ENCODE assay signal across 8 cellular contexts in the genomic region with DNA sequence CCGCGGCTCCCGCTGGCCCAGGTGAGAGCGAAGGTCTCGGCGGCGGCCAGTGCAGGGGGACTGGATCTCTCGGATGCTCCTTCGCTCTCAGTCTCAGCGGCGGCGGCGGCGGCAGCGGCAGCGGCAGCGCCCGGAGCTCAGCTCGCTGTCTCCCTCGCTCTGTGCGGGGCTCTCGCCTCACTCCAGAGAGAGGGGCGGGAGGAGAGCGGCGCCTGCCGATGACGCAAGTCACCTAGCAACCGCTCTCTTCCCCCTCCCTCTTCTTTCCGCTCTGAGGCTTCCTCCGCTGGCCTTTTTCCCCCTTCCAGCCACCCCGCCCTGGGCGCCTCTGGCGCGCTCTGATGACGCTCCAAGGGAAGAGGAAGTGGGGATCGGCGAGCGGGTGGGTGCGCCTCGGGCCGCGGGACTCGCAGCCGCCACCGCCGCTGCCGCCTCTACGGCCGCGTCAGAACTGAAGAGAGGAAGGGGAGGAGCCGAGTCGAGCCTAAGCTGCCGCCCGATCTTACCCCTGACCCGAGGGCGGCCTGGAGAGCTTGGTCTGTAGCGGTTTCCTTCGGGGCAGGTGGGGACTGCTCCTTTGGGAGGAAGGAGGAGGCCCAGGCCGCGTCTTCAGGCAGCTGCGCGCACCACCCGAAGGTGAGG. TPM values are rescaled to one million over a fixed set of nuclear protein-coding genes. Genes with fewer than 3 reads are reported as not detected.
DNase-seq lines count a peak whose midpoint lies in the region; ATAC-seq and TF ChIP-seq lines count a peak whose summit lies in the region.

FBXW7 (minus strand) TSS at position 190 of the 642 bp plus-strand sequence. CDS start 124,289 bp downstream, outside the sequence.

- H3K27ac Mint-ChIP-seq in activated CD4-positive, alpha-beta T cell treated with anti-CD3 and anti-CD28 coated beads for 36 hours: peak within 1 kb of the TSS; percentile 98

- H3K27me3 Mint-ChIP-seq in activated CD4-positive, alpha-beta T cell treated with anti-CD3 and anti-CD28 coated beads for 36 hours: no peaks in the 10 kb centered on the region

- DNase-seq in Ammon's horn (ENCODE audit: low spot score) (peak; percentile 98), GM19238 (ENCODE audit: insufficient read length, low spot score) (peak; percentile 91), NCI-H524 (lab: John Stamatoyannopoulos, UW) (peak; percentile 89 to 92), choroid plexus epithelial cell (ENCODE audit: low read depth) (peak; percentile 99), kidney tubule cell (ENCODE audit: low spot score) (peak; percentile 99)
- peak; percentile 99 for DNase-seq in activated CD4-positive, alpha-beta T cell treated with anti-CD3 and anti-CD28 coated beads for 36 hours
- peak; percentile 97 to 99 (median 98) for DNase-seq in stimulated activated CD4-positive, alpha-beta T cell treated with anti-CD3 and anti-CD28 coated beads, Interleukin-1b, Interleukin-23, amount 100 ng/mL, for 24 hours (ENCODE audit: low read depth in 4 of 4, low spot score in 1 of 4)

- H3K36me3 Mint-ChIP-seq in activated CD4-positive, alpha-beta T cell treated with anti-CD3 and anti-CD28 coated beads for 36 hours (ENCODE audit: low read depth): peaks cover 35% of the 10 kb centered on the region

- peaks cover 51% of the 10 kb centered on the region for H3K4me1 Mint-ChIP-seq in activated CD4-positive, alpha-beta T cell treated with anti-CD3 and anti-CD28 coated beads for 36 hours

- POLR2A ChIA-PET in activated CD4-positive, alpha-beta T cell treated with anti-CD3 and anti-CD28 coated beads for 36 hours (lab: Charles Lee): interaction anchor here (0.6 to 2.2 kb wide), 8 partner anchors 11 to 579 kb away, joined by 3 to 29 read pairs (median 6); partner anchors contain the start of genes ARFIP1 and TIGD4

- H3K9me3 Mint-ChIP-seq in activated CD4-positive, alpha-beta T cell treated with anti-CD3 and anti-CD28 coated beads for 36 hours (ENCODE audit: low read depth): no peaks in the 10 kb centered on the region

- ATAC-seq in HG03442 (IDR thresholded peaks at IDR 0.05; ENCODE audit: unreplicated experiment): peak; percentile 83
- ATAC-seq in activated CD4-positive, alpha-beta T cell treated with anti-CD3 and anti-CD28 coated beads for 36 hours: peak; percentile 87

- CTCF ChIA-PET in activated CD4-positive, alpha-beta T cell treated with anti-CD3 and anti-CD28 coated beads for 36 hours (lab: Charles Lee): interaction anchor here (0.6 to 4.5 kb wide), 10 partner anchors 10 to 613 kb away, joined by 3 to 31 read pairs (median 4); no protein-coding TSS in a partner anchor

- intact Hi-C loops in activated CD4-positive, alpha-beta T cell treated with anti-CD3 and anti-CD28 coated beads for 36 hours (cut with DNase I, micrococcal nuclease): loop anchor here (1.0 to 10.0 kb wide), 12 partner anchors 18 to 1521 kb away; partner anchors contain the start of genes ARFIP1 (in 2 of the 2), RPS3A (in 2 of the 2), TIGD4 (in 2 of the 2) and GATB (in 1 of the 2)

- no peak for TF ChIP-seq CTCF in choroid plexus epithelial cell (conservative IDR thresholded peaks at IDR 0.05; ENCODE audit: low read depth, low read length)

- peak within 1 kb of the TSS; percentile 82 for H3K4me3 Mint-ChIP-seq in activated CD4-positive, alpha-beta T cell treated with anti-CD3 and anti-CD28 coated beads for 36 hours

- H3K4me3 ChIP-seq in choroid plexus epithelial cell (ENCODE audit: low read depth, low read length): peak within 1 kb of the TSS; percentile 95

RNA-seq across cellular contexts. Expression of gene FBXW7, which starts in this region (rescaled TPM):
- 10 to 100 TPM; 29.8 to 31.6 TPM for total RNA-seq in activated CD4-positive, alpha-beta T cell treated with anti-CD3 and anti-CD28 coated beads for 36 hours

Comparison
In these comparisons a context has a peak if more than half of its experiments do, and no peak if none do; other contexts are left out.
1. Peak in every context shown above with its lines: DNase-seq, ATAC-seq and H3K4me3 ChIP-seq.